ENCODE assay signal across 14 cellular contexts in genomic region chr12:29350080-29350479, GRCh38. TPM values are rescaled to one million over a fixed set of nuclear protein-coding genes. Genes with fewer than 3 reads are reported as not detected.
A peak's percentile ranks its signal among the peaks of the same experiment; 100 is the strongest.
DNase-seq lines count a peak whose midpoint lies in the region; TF ChIP-seq lines count a peak whose summit lies in the region.
"Had no signal": no experiment of that assay in that cellular context is flagged by ENCODE, and none has a peak within 500 bp of the region (broad histone marks: within the 10 kb centered on the region; RNA-seq: fewer than 3 reads in every experiment).

No MANE protein-coding gene starts in this region.

- H3K4me1 ChIP-seq in tibial artery, result peaks cover 0 to 5% (median 0%) of the 10 kb centered on the region in 4 donors
- H3K4me1 ChIP-seq: spleen had no signal

- no peak overlapping the region for H3K4me3 ChIP-seq in retinal pigment epithelial cell (ENCODE audit: low read length)
- no peak overlapping the region for H3K4me3 ChIP-seq in tibial artery
- H3K4me3 ChIP-seq: heart left ventricle, spleen had no signal

- intact Hi-C loops in tibial artery (cut with DNase I; ENCODE audit: low total_unique reads), result no loop called here

- TF ChIP-seq CTCF in retinal pigment epithelial cell (conservative IDR thresholded peaks at IDR 0.05; ENCODE audit: low read depth, low read length) (no peak), tibial artery (IDR thresholded peaks at IDR 0.05) (no peak)

- peaks cover 29 to 41% (median 38%) of the 10 kb centered on the region in 3 donors for H3K36me3 ChIP-seq in tibial artery

- H3K27ac ChIP-seq in tibial artery, result no peak overlapping the region
- H3K27ac ChIP-seq: heart left ventricle, spleen had no signal

- DNase-seq in NCI-H2029 (lab: John Stamatoyannopoulos, UW) (peak; percentile 44), NCI-H2029 treated with DMSO at 0.1 percent for 48 hours (lab: John Stamatoyannopoulos, UW) (no peak), NCI-H345 treated with DMSO at 0.1 percent for 48 hours (lab: John Stamatoyannopoulos, UW; ENCODE audit: unreplicated experiment) (peak; percentile 25), dermis microvascular lymphatic vessel endothelial cell (ENCODE audit: low read depth in 2 of 2) (peak; percentile 5 to 25), retinal pigment epithelial cell (ENCODE audit: low read depth) (peak; percentile 20), tibial artery (no peak), islet precursor cell (no peak)
- DNase-seq in activated T-cell treated with anti-CD3 and anti-CD28 coated beads, Interleukin-2, amount 50 U/mL, for 48 hours, result no peak
- DNase-seq: anterior cingulate cortex; heart left ventricle; NCI-H187 treated with DMSO at 0.1 percent for 48 hours; spleen; stimulated activated naive CD4-positive, alpha-beta T cell treated with Interleukin-2 at 50 U/mL for 16 hours; T-helper 1 cell had no signal

- H3K27me3 ChIP-seq in tibial artery, result no peaks in the 10 kb centered on the region
- H3K27me3 ChIP-seq: heart left ventricle, spleen had no signal

- no peaks in the 10 kb centered on the region for H3K9me3 ChIP-seq in tibial artery
- H3K9me3 ChIP-seq: heart left ventricle, spleen had no signal

RNA-seq across cellular contexts. Expression of gene ERGIC2, which starts 30.9 kb away (rescaled TPM):
- total RNA-seq in dermis microvascular lymphatic vessel endothelial cell, result 22.3 and 24.1 TPM in 2 replicates

Comparison
In these comparisons a context has a peak if more than half of its experiments do, and no peak if none do; other contexts are left out.
1. DNase-seq: peak in NCI-H2029 (single experiment), NCI-H345 treated with DMSO at 0.1 percent for 48 hours (single experiment), dermis microvascular lymphatic vessel endothelial cell (2 of 2) and retinal pigment epithelial cell (single experiment); none in NCI-H2029 treated with DMSO at 0.1 percent for 48 hours (single experiment), activated T-cell treated with anti-CD3 and anti-CD28 coated beads, Interleukin-2, amount 50 U/mL, for 48 hours (0 of 2), tibial artery (0 of 2) and islet precursor cell (single experiment).